In genomic region chrX:104098151-104098808, GRCh38 we compare ENCODE assay signal across 10 cellular contexts. TPM values are rescaled to one million over a fixed set of nuclear protein-coding genes. Genes with fewer than 3 reads are reported as not detected.
DNase-seq lines count a peak whose midpoint lies in the region; ATAC-seq lines count a peak whose summit lies in the region.
"Had no signal": no experiment of that assay in that cellular context is flagged by ENCODE, and none has a peak within 500 bp of the region (broad histone marks: within the 10 kb centered on the region; RNA-seq: fewer than 3 reads in every experiment).

No MANE protein-coding gene starts in this region.

- peak; percentile 1 to 13 (median 6) for DNase-seq in activated CD4-positive, CD25-positive, alpha-beta regulatory T cell (lab: John Stamatoyannopoulos, UW)
- DNase-seq in NCI-H1694 (lab: John Stamatoyannopoulos, UW) (peak; percentile 43), T follicular helper cell (ENCODE audit: low read depth) (peak; percentile 44), caudate nucleus (lab: John Stamatoyannopoulos, UW) (peak in 38 of 61 donors; percentile 1 to 74 (median 16)), left lobe of liver (ENCODE audit: low spot score) (peak; percentile 44)
- DNase-seq in stimulated activated naive CD4-positive, alpha-beta T cell (lab: John Stamatoyannopoulos, UW), result peak in 5 of 6 experiments; percentile 10 to 66 (median 31)

- ATAC-seq in activated CD4-positive, CD25-positive, alpha-beta regulatory T cell treated with anti-CD3 and anti-CD28 coated beads, Interleukin-2, amount 50 U/mL, for 24 hours, result no peak
- ATAC-seq in HG02588 (IDR thresholded peaks at IDR 0.05; ENCODE audit: unreplicated experiment), result peak; percentile 65
- peak; percentile 89 for ATAC-seq in left lobe of liver

- H3K27ac ChIP-seq in caudate nucleus (ENCODE audit: low read depth, low read length), result no peak overlapping the region
- H3K27ac ChIP-seq: BLaER1 treated with 17β-estradiol and CSF1 and Interleukin-3, amounts not matched to agents 10 nM and 100 nM had no signal

RNA-seq across cellular contexts. Expression of gene ZCCHC18, which starts 14.0 kb away (rescaled TPM):
- not detected for total RNA-seq in left lobe of liver

RNA-seq across cellular contexts. Expression of gene TMSB15C, which starts 22.2 kb away (rescaled TPM):
- total RNA-seq in left lobe of liver, result 0.18 TPM

RNA-seq across cellular contexts. Expression of gene H2BW2, which starts 58.5 kb away (rescaled TPM):
- not detected for total RNA-seq in left lobe of liver
- total RNA-seq: lower leg skin had no signal

RNA-seq across cellular contexts. Expression of gene SLC25A53, which starts 58.5 kb away (rescaled TPM):
- 4.3 TPM for total RNA-seq in left lobe of liver

Comparison
In these comparisons a context has a peak if more than half of its experiments do, and no peak if none do; other contexts are left out.
1. ATAC-seq: peak in HG02588 (single experiment) and left lobe of liver (single experiment); none in activated CD4-positive, CD25-positive, alpha-beta regulatory T cell treated with anti-CD3 and anti-CD28 coated beads, Interleukin-2, amount 50 U/mL, for 24 hours (0 of 2).
2. Peak in every context shown above with its lines, with median percentiles within 50 percentile points of each other: DNase-seq.